In the genomic region with DNA sequence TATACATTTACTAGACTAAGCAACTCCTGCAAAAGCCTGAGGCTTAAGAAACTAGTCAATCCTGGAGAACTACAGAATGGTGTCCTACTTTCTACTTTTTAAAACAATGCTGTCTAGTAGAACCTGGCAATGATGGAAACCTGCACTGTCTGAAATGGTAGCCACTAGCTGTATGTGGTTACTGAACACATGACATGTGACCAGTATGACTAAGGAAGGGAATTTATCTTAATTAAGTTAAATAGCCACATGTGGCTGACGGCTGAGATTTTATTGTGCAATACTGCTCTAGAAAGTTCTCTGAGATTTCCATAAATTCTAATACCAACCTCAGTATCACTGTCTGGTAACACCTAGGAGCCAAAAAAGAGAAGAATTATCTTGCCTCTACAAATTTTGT, we compare ENCODE assay signal across 13 cellular contexts. TPM values are rescaled to one million over a fixed set of nuclear protein-coding genes. Genes with fewer than 3 reads are reported as not detected.
DNase-seq lines count a peak whose midpoint lies in the region; ATAC-seq and TF ChIP-seq lines count a peak whose summit lies in the region.
"Had no signal": no experiment of that assay in that cellular context is flagged by ENCODE, and none has a peak within 500 bp of the region (broad histone marks: within the 10 kb centered on the region; RNA-seq: fewer than 3 reads in every experiment).

No MANE protein-coding gene starts in this region.

- TF ChIP-seq CTCF in BJ (IDR thresholded peaks at IDR 0.05; ENCODE audit: insufficient read depth, low read depth, low read length) = no peak
- TF ChIP-seq CTCF in neutrophil (IDR thresholded peaks at IDR 0.05) = no peak
- TF ChIP-seq CTCF in tibial artery (IDR thresholded peaks at IDR 0.05) = no peak

- H3K4me1 Mint-ChIP-seq in effector memory CD8-positive, alpha-beta T cell (ENCODE audit: low read depth in 2 of 2) = no peaks in the 10 kb centered on the region

- H3K27ac ChIP-seq in neutrophil (peak overlapping the region; percentile 75), tibial artery (no peak overlapping the region)
- H3K27ac ChIP-seq: C4-2B had no signal

- H3K4me1 ChIP-seq in neutrophil (ENCODE audit: control insufficient read depth in 1 of 2, insufficient read depth in 1 of 2, low read depth in 1 of 2, low read length in 1 of 2) = peaks cover 58 to 69% of the 10 kb centered on the region in 2 experiments
- H3K4me1 ChIP-seq in tibial artery = peaks cover 0 to 5% (median 0%) of the 10 kb centered on the region in 4 donors

- intact Hi-C loops in tibial artery (cut with DNase I; ENCODE audit: low total_unique reads) = no loop called here

- POLR2A ChIA-PET in BJ (lab: Charles Lee) = no interaction called here

- CTCF ChIA-PET in BJ (lab: Yijun Ruan, JAX) = interaction anchor here (0.9 to 1.6 kb wide), 3 partner anchors 11 to 90 kb away, joined by 3 read pairs; no protein-coding TSS in a partner anchor

- H3K27ac Mint-ChIP-seq in effector memory CD8-positive, alpha-beta T cell = peak overlapping the region; percentile 6 to 20
- H3K27ac Mint-ChIP-seq: dendritic cell treated with granulocyte-macrophage colony-stimulating factor and Interleukin-4, amounts not matched to agents 40 ng/mL and 50 ng/mL, for 4 days; memory B cell had no signal

- no peak overlapping the region for H3K4me3 ChIP-seq in BJ (ENCODE audit: low read depth, low read length)
- H3K4me3 ChIP-seq in neutrophil (ENCODE audit: low read depth in 1 of 2, low read length in 1 of 2) = no peak overlapping the region
- H3K4me3 ChIP-seq in tibial artery = no peak overlapping the region

- no peak for ATAC-seq in effector memory CD8-positive, alpha-beta T cell (replicated peaks)
- no peak for ATAC-seq in HG03039 (IDR thresholded peaks at IDR 0.05; ENCODE audit: unreplicated experiment)

- no peaks in the 10 kb centered on the region for H3K36me3 ChIP-seq in BJ (ENCODE audit: control insufficient read depth, insufficient read depth, low read length)
- peaks cover 17% of the 10 kb centered on the region for H3K36me3 ChIP-seq in neutrophil
- H3K36me3 ChIP-seq in tibial artery = peaks cover 32 to 60% (median 38%) of the 10 kb centered on the region in 3 donors

- peaks cover 21% of the 10 kb centered on the region for H3K36me3 Mint-ChIP-seq in effector memory CD8-positive, alpha-beta T cell (ENCODE audit: insufficient read depth)

- no peaks in the 10 kb centered on the region for H3K27me3 Mint-ChIP-seq in effector memory CD8-positive, alpha-beta T cell
- H3K27me3 Mint-ChIP-seq: dendritic cell treated with granulocyte-macrophage colony-stimulating factor and Interleukin-4, amounts not matched to agents 40 ng/mL and 50 ng/mL, for 4 days; memory B cell had no signal

- H3K9me3 ChIP-seq in neutrophil = no peaks in the 10 kb centered on the region
- no peaks in the 10 kb centered on the region for H3K9me3 ChIP-seq in tibial artery

- DNase-seq in BJ (ENCODE audit: low read depth) (peak; percentile 68), NOMO-1 (lab: John Stamatoyannopoulos, UW; ENCODE audit: unreplicated experiment in 2 of 2) (peak; percentile 1 to 58), NCI-H748 treated with DMSO at 0.1 percent for 48 hours (lab: John Stamatoyannopoulos, UW) (no peak), SHP77 (lab: John Stamatoyannopoulos, UW) (no peak), tibial artery (no peak)
- DNase-seq in effector memory CD8-positive, alpha-beta T cell = no peak
- DNase-seq: activated CD4-positive, alpha-beta T cell treated with anti-CD3 and anti-CD28 coated beads, Interleukin-2, amount 50 U/mL, for 4 hours; NCI-H187 treated with DMSO at 0.1 percent for 48 hours had no signal

- H3K27me3 ChIP-seq in BJ (ENCODE audit: control insufficient read depth, insufficient read depth, low read length) (no peaks in the 10 kb centered on the region), neutrophil (no peaks in the 10 kb centered on the region), tibial artery (no peaks in the 10 kb centered on the region)

- H3K9me3 Mint-ChIP-seq in effector memory CD8-positive, alpha-beta T cell = no peaks in the 10 kb centered on the region
- H3K9me3 Mint-ChIP-seq: dendritic cell treated with granulocyte-macrophage colony-stimulating factor and Interleukin-4, amounts not matched to agents 40 ng/mL and 50 ng/mL, for 4 days; memory B cell had no signal

- no peak overlapping the region for H3K4me3 Mint-ChIP-seq in effector memory CD8-positive, alpha-beta T cell
- H3K4me3 Mint-ChIP-seq: dendritic cell treated with granulocyte-macrophage colony-stimulating factor and Interleukin-4, amounts not matched to agents 40 ng/mL and 50 ng/mL, for 4 days; memory B cell had no signal

RNA-seq across cellular contexts. Expression of gene RAPGEF6, which starts 44.9 kb away (rescaled TPM):
- polyA plus RNA-seq in BJ (2011; rRNA removed) = 6.2 and 10.6 TPM in 2 replicates
- 13.9 and 14.6 TPM in 2 replicates for polyA minus RNA-seq in BJ (2011; rRNA and poly(A)+ RNA removed)

Comparison
In these comparisons a context has a peak if more than half of its experiments do, and no peak if none do; other contexts are left out.
1. DNase-seq: peak in BJ (single experiment) and NOMO-1 (2 of 2); none in effector memory CD8-positive, alpha-beta T cell (0 of 3), NCI-H748 treated with DMSO at 0.1 percent for 48 hours (single experiment), SHP77 (0 of 2) and tibial artery (0 of 2).